1 cellular context compared by ENCODE assay signal in the genomic region with DNA sequence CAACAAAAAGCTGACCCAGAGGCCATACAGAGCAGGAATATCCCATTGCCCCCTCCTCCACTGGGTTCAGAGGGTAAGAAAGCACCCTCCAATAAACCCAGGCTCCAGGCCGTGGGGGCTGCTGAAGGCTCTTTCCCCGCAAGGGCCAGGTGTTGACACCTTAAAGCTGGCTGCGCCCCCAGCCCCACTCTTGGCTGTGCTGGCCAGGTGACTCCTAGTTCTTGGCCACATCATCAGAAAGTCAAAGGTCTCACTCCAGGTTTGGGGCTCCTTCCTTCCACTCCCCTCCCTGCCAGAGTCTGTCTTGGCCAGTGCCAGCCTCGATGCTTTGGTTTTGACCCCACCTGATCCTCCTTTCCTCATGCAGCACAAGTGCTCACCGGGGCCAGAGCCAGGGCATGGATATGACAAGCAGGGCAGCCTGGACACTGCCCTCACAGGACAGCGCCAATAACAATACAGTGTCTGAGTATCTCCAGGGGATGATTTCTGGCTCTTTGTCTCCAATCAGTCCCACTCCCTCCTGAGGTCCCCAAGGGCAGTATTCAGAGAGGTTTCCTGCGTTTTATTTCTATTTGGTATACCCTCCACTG.
TF ChIP-seq lines count a peak whose summit lies in the region.

No MANE protein-coding gene starts in this region.

TF ChIP-seq in K562, 482 proteins besides CTCF, POLR2A, EP300 and RAD21:
- TF ChIP-seq HMG20B (CRISPR knock-in tag; IDR thresholded peaks at IDR 0.05) (no peak), ETV6 (IDR thresholded peaks at IDR 0.05; ENCODE audit: borderline replicate concordance in 1 of 2, low read depth in 2 of 2, low read length in 1 of 2) (no peak), ETV6 (CRISPR knock-in tag; IDR thresholded peaks at IDR 0.05; ENCODE audit: borderline replicate concordance) (no peak), ZFX (CRISPR knock-in tag; IDR thresholded peaks at IDR 0.05) (no peak), TCF3 (CRISPR knock-in tag; IDR thresholded peaks at IDR 0.05) (no peak), NFE2L1 (tag; IDR thresholded peaks at IDR 0.05; ENCODE audit: borderline replicate concordance, low read depth) (no peak), KLF1 (tag; IDR thresholded peaks at IDR 0.05) (no peak)
